Comparison of ENCODE assay signal across 12 cellular contexts in the genomic region with DNA sequence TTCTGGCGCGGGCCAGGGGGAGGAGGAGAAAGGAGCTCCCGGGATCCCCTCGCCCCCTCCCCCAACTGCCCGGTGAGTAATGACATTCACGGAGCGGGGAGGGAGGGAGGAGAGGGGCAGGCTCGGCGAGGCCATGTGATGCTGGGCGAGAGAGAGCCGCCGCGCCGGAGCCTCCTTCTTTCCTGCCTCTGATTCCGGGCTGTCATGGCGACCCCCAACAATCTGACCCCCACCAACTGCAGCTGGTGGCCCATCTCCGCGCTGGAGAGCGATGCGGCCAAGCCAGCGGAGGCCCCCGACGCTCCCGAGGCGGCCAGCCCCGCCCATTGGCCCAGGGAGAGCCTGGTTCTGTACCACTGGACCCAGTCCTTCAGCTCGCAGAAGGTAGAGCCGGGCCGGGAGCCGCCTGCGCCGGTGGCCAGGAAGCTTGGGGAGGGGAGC. TPM values are rescaled to one million over a fixed set of nuclear protein-coding genes. Genes with fewer than 3 reads are reported as not detected.
DNase-seq lines count a peak whose midpoint lies in the region; ATAC-seq, FAIRE-seq and TF ChIP-seq lines count a peak whose summit lies in the region.
"Had no signal": no experiment of that assay in that cellular context is flagged by ENCODE, and none has a peak within 500 bp of the region (broad histone marks: within the 10 kb centered on the region; RNA-seq: fewer than 3 reads in every experiment).

GDAP1L1 (plus strand) TSS at position 178 of the 441 bp plus-strand sequence; CDS start at position 205, 27 bp downstream.

- H3K27me3 Mint-ChIP-seq in CD14-positive monocyte (ENCODE audit: low read depth in 3 of 3): peaks cover 30 to 40% (median 37%) of the 10 kb centered on the region in 3 donors

- H3K4me1 Mint-ChIP-seq in CD14-positive monocyte: no peaks in the 10 kb centered on the region

- no peak within 1 kb of the TSS for H3K27ac Mint-ChIP-seq in CD14-positive monocyte

- H3K9me3 Mint-ChIP-seq in CD14-positive monocyte: peaks cover 0 to 7% (median 4%) of the 10 kb centered on the region in 7 donors

- TF ChIP-seq CTCF in CD14-positive monocyte (IDR thresholded peaks at IDR 0.05): no peak

- H3K4me3 Mint-ChIP-seq in CD14-positive monocyte: peak within 1 kb of the TSS in 1 of 2 donors; percentile 46

- FAIRE-seq in frontal cortex (lab: Jason Lieb, UNC): no peak
- FAIRE-seq: colon had no signal

- no peaks in the 10 kb centered on the region for H3K36me3 Mint-ChIP-seq in CD14-positive monocyte

- ATAC-seq in HG03432 (IDR thresholded peaks at IDR 0.05; ENCODE audit: unreplicated experiment): no peak
- ATAC-seq: mucosa of descending colon had no signal

- intact Hi-C loops in CD14-positive monocyte (cut with micrococcal nuclease): no loop called here

- DNase-seq in ELF-1 (ENCODE audit: low read depth, low spot score): peak; percentile 63
- DNase-seq in NCI-H446 (lab: John Stamatoyannopoulos, UW): peak; percentile 54 to 68
- DNase-seq in frontal cortex (ENCODE audit: low spot score in 2 of 2): peak; percentile 43 to 70
- DNase-seq in occipital lobe (lab: John Stamatoyannopoulos, UW): peak; percentile 46
- DNase-seq in stimulated activated naive CD4-positive, alpha-beta T cell (lab: John Stamatoyannopoulos, UW): no peak
- no peak for DNase-seq in CD14-positive monocyte (ENCODE audit: low spot score)
- DNase-seq in D341Med (ENCODE audit: low spot score): no peak
- DNase-seq: activated CD4-positive, CD25-positive, alpha-beta regulatory T cell; KBM-7; mucosa of descending colon had no signal

RNA-seq across cellular contexts. Expression of gene GDAP1L1, which starts in this region (rescaled TPM):
- total RNA-seq in frontal cortex: 131 TPM
- 121 TPM for total RNA-seq in occipital lobe
- polyA plus RNA-seq in CD14-positive monocyte: not detected

Comparison
In these comparisons a context has a peak if more than half of its experiments do, and no peak if none do; other contexts are left out.
1. DNase-seq: peak in ELF-1 (single experiment), NCI-H446 (2 of 2), frontal cortex (2 of 2) and occipital lobe (single experiment); none in stimulated activated naive CD4-positive, alpha-beta T cell (0 of 6), CD14-positive monocyte (single experiment) and D341Med (single experiment).